In the genomic region with DNA sequence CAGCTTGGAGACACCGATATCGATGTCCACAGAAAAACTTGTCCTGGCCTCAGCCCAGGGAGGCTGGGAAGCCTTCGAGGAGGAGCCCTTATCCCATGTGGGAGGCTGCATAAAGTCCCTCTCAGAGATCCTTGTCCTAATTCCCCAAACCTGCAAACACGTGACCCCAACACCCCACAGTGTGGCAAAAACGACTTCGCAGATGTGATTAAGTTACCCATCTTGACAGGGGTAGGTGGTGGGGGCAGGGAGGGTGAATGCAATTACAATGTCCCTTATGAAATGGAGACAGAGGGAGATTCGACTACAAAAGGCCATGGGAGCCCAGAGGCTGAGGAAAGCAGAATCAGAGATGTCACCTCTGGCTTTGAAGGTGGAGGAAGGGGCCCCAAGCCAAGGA, we compare ENCODE assay signal across 28 cellular contexts. TPM values are rescaled to one million over a fixed set of nuclear protein-coding genes. Genes with fewer than 3 reads are reported as not detected.
DNase-seq lines count a peak whose midpoint lies in the region; ATAC-seq, FAIRE-seq and TF ChIP-seq lines count a peak whose summit lies in the region.
"Had no signal": no experiment of that assay in that cellular context is flagged by ENCODE, and none has a peak within 500 bp of the region (broad histone marks: within the 10 kb centered on the region; RNA-seq: fewer than 3 reads in every experiment).

No MANE protein-coding gene starts in this region.

- H3K27ac Mint-ChIP-seq in activated CD4-positive, alpha-beta memory T cell treated with anti-CD3 and anti-CD28 coated beads, Interleukin-2, amount 10 ng/mL, durations not matched to agents 7 days and 5 days = peak overlapping the region; percentile 35
- peak overlapping the region; percentile 98 for H3K27ac Mint-ChIP-seq in stimulated activated memory B cell treated with anti-CD40 and anti-IgM and Interleukin-4, amounts not matched to agents 10 μg/mL and 1 μg/mL and 100 μg/mL, for 72 hours
- H3K27ac Mint-ChIP-seq: T-helper 1 cell treated with Interleukin-12 subunit alpha and Interleukin-12 subunit beta and Interleukin-4 antibody, amounts not matched to agents 30 μg/mL and 1 μg/mL, for 36 hours had no signal

- H3K27ac ChIP-seq in HepG2 (ENCODE audit: extremely low read length, insufficient read depth, low read length) = no peak overlapping the region
- H3K27ac ChIP-seq in right lobe of liver = no peak overlapping the region
- no peak overlapping the region for H3K27ac ChIP-seq in small intestine (ENCODE audit: low read depth in 1 of 2, low read length in 1 of 2)
- H3K27ac ChIP-seq: SJCRH30 had no signal

- no peaks in the 10 kb centered on the region for H3K9me3 Mint-ChIP-seq in activated CD4-positive, alpha-beta memory T cell treated with anti-CD3 and anti-CD28 coated beads, Interleukin-2, amount 10 ng/mL, durations not matched to agents 7 days and 5 days
- no peaks in the 10 kb centered on the region for H3K9me3 Mint-ChIP-seq in stimulated activated memory B cell treated with anti-CD40 and anti-IgM and Interleukin-4, amounts not matched to agents 10 μg/mL and 1 μg/mL and 100 μg/mL, for 72 hours
- H3K9me3 Mint-ChIP-seq: activated T-cell treated with anti-CD3 and anti-CD28 coated beads, Interleukin-2, amount 50 U/mL, for 72 hours; stimulated activated naive CD8-positive, alpha-beta T cell treated with anti-CD3 and anti-CD28 coated beads, Interleukin-15, Interleukin-2, amounts not matched to agents 100 ng/mL and 50 ng/mL, for 24 hours; T-helper 1 cell treated with Interleukin-12 subunit alpha and Interleukin-12 subunit beta and Interleukin-4 antibody, amounts not matched to agents 30 μg/mL and 1 μg/mL, for 36 hours had no signal

- no peak overlapping the region for H3K9ac ChIP-seq in HepG2 (ENCODE audit: insufficient read depth, low read depth, low read length)

- peaks cover 36% of the 10 kb centered on the region for H3K36me3 Mint-ChIP-seq in activated CD4-positive, alpha-beta memory T cell treated with anti-CD3 and anti-CD28 coated beads, Interleukin-2, amount 10 ng/mL, durations not matched to agents 7 days and 5 days (ENCODE audit: low read depth)
- peaks cover 53% of the 10 kb centered on the region for H3K36me3 Mint-ChIP-seq in stimulated activated memory B cell treated with anti-CD40 and anti-IgM and Interleukin-4, amounts not matched to agents 10 μg/mL and 1 μg/mL and 100 μg/mL, for 72 hours

- H3K4me1 Mint-ChIP-seq in activated CD4-positive, alpha-beta memory T cell treated with anti-CD3 and anti-CD28 coated beads, Interleukin-2, amount 10 ng/mL, durations not matched to agents 7 days and 5 days = peaks cover 49% of the 10 kb centered on the region
- H3K4me1 Mint-ChIP-seq in stimulated activated memory B cell treated with anti-CD40 and anti-IgM and Interleukin-4, amounts not matched to agents 10 μg/mL and 1 μg/mL and 100 μg/mL, for 72 hours = peaks cover 78% of the 10 kb centered on the region

- TF ChIP-seq POLR2A in HepG2 (IDR thresholded peaks at IDR 0.05; ENCODE audit: insufficient read depth in 1 of 2, low read depth in 2 of 2, low read length in 2 of 2) = no peak
- TF ChIP-seq POLR2A in right lobe of liver (IDR thresholded peaks at IDR 0.05) = no peak

- no peak for TF ChIP-seq CTCF in HepG2 (CRISPR knock-in tag; IDR thresholded peaks at IDR 0.05)
- no peak for TF ChIP-seq CTCF in right lobe of liver (IDR thresholded peaks at IDR 0.05)

- H3K79me2 ChIP-seq in HepG2 (ENCODE audit: insufficient read depth, low read length) = no peaks in the 10 kb centered on the region

- H3K27me3 Mint-ChIP-seq in activated CD4-positive, alpha-beta memory T cell treated with anti-CD3 and anti-CD28 coated beads, Interleukin-2, amount 10 ng/mL, durations not matched to agents 7 days and 5 days = no peaks in the 10 kb centered on the region
- no peaks in the 10 kb centered on the region for H3K27me3 Mint-ChIP-seq in stimulated activated memory B cell treated with anti-CD40 and anti-IgM and Interleukin-4, amounts not matched to agents 10 μg/mL and 1 μg/mL and 100 μg/mL, for 72 hours
- H3K27me3 Mint-ChIP-seq: stimulated activated naive CD8-positive, alpha-beta T cell treated with anti-CD3 and anti-CD28 coated beads, Interleukin-15, Interleukin-2, amounts not matched to agents 100 ng/mL and 50 ng/mL, for 24 hours had no signal

- no peak overlapping the region for H2AFZ ChIP-seq in HepG2 (ENCODE audit: low read length)

- no peak for DNase-seq in HepG2 (ENCODE audit: low spot score)
- DNase-seq in right lobe of liver = no peak
- no peak for DNase-seq in activated CD4-positive, alpha-beta memory T cell treated with anti-CD3 and anti-CD28 coated beads, Interleukin-2, amount 10 ng/mL, durations not matched to agents 7 days and 5 days
- DNase-seq in small intestine = no peak
- no peak for DNase-seq in NCI-H146 (lab: John Stamatoyannopoulos, UW)
- DNase-seq: activated T-cell treated with anti-CD3 and anti-CD28 coated beads, Interleukin-2, amount 50 U/mL, for 72 hours; DMS53; effector memory CD4-positive, alpha-beta T cell; foreskin melanocyte; GF-D8; IMR-90; mesenchymal stem cell; NCI-H1417; NCI-H2107; SJCRH30; spleen; stimulated activated CD4-positive, alpha-beta T cell treated with anti-CD3 and anti-CD28 coated beads, Interleukin-4, amount 100 ng/mL, for 1 hour had no signal

- WGBS in HepG2 (ENCODE audit: low lambda C conversion rate) = 90% methylated on average over 7 of the region's 7 CpGs
- 66% methylated on average over 3 of the region's 7 CpGs for WGBS in right lobe of liver (ENCODE audit: insufficient coverage, low coverage, low lambda C conversion rate, missing lambda C conversion rate)
- WGBS in small intestine, 3 donors = 76 to 91% (median 86%) methylated on average over 7 of the region's 7 CpGs

- H3K36me3 ChIP-seq in HepG2 (replicated peaks in 1 of 2; ENCODE audit: control insufficient read depth in 1 of 2, insufficient read depth in 2 of 2, low read length in 2 of 2) (peaks cover 17 to 34% of the 10 kb centered on the region in 2 experiments), right lobe of liver (peaks cover 10 to 33% (median 14%) of the 10 kb centered on the region in 4 donors), small intestine (ENCODE audit: control insufficient read depth in 2 of 2, insufficient read depth in 2 of 2, low read length in 2 of 2) (peaks cover 14 to 18% of the 10 kb centered on the region in 2 donors)
- H3K36me3 ChIP-seq: SJCRH30 had no signal

- POLR2A ChIA-PET in HepG2 (lab: Yijun Ruan, JAX) = interaction anchor here (1.0 kb wide), 1 partner anchor 8 kb away, joined by 3 read pairs; no protein-coding TSS in a partner anchor
- POLR2A ChIA-PET in activated CD4-positive, alpha-beta memory T cell treated with anti-CD3 and anti-CD28 coated beads, Interleukin-2, amount 10 ng/mL, durations not matched to agents 7 days and 5 days (lab: Charles Lee) = interaction anchor here (3.1 kb wide), 1 partner anchor 50 kb away, joined by 20 read pairs; the partner anchor contains the start of gene WDR82

- H3K9me3 ChIP-seq in HepG2 (ENCODE audit: low read length) = no peaks in the 10 kb centered on the region
- H3K9me3 ChIP-seq in right lobe of liver = no peaks in the 10 kb centered on the region
- H3K9me3 ChIP-seq in small intestine (ENCODE audit: control insufficient read depth, low read depth) = no peaks in the 10 kb centered on the region
- H3K9me3 ChIP-seq: HAP-1, SJCRH30, spleen, tibial nerve had no signal

- H3K4me1 ChIP-seq in HepG2 (ENCODE audit: insufficient read depth, low read length) (peaks cover 13% of the 10 kb centered on the region), right lobe of liver (peaks cover 0 to 14% (median 2%) of the 10 kb centered on the region in 4 donors), small intestine (ENCODE audit: control insufficient read depth in 2 of 2, insufficient read depth in 1 of 2, low read depth in 1 of 2, low read length in 1 of 2) (no peaks in the 10 kb centered on the region)
- H3K4me1 ChIP-seq: HAP-1 had no signal

- FAIRE-seq in HepG2 (lab: Jason Lieb, UNC) (no peak), small intestine (lab: Jason Lieb, UNC) (no peak)

- no peak overlapping the region for H3K4me3 Mint-ChIP-seq in activated CD4-positive, alpha-beta memory T cell treated with anti-CD3 and anti-CD28 coated beads, Interleukin-2, amount 10 ng/mL, durations not matched to agents 7 days and 5 days
- H3K4me3 Mint-ChIP-seq in stimulated activated memory B cell treated with anti-CD40 and anti-IgM and Interleukin-4, amounts not matched to agents 10 μg/mL and 1 μg/mL and 100 μg/mL, for 72 hours = no peak overlapping the region
- H3K4me3 Mint-ChIP-seq: activated T-cell treated with anti-CD3 and anti-CD28 coated beads, Interleukin-2, amount 50 U/mL, for 72 hours; stimulated activated naive CD8-positive, alpha-beta T cell treated with anti-CD3 and anti-CD28 coated beads, Interleukin-15, Interleukin-2, amounts not matched to agents 100 ng/mL and 50 ng/mL, for 24 hours; T-helper 1 cell treated with Interleukin-12 subunit alpha and Interleukin-12 subunit beta and Interleukin-4 antibody, amounts not matched to agents 30 μg/mL and 1 μg/mL, for 36 hours had no signal

- no peak overlapping the region for H3K4me2 ChIP-seq in HepG2 (ENCODE audit: low read depth, low read length)

- ATAC-seq in HepG2 (no peak), right lobe of liver (no peak)
- ATAC-seq in stimulated activated memory B cell treated with anti-CD40 and anti-IgM and Interleukin-4, amounts not matched to agents 10 μg/mL and 1 μg/mL and 100 μg/mL, for 72 hours = no peak
- ATAC-seq: activated T-cell treated with anti-CD3 and anti-CD28 coated beads, Interleukin-2, amount 50 U/mL, for 72 hours; esophagus mucosa; Panc1 had no signal

- TF ChIP-seq EP300 in HepG2 (IDR thresholded peaks at IDR 0.05; ENCODE audit: low read depth in 2 of 2, low read length in 2 of 2) = no peak
- no peak for TF ChIP-seq EP300 in HepG2 (CRISPR knock-in tag; IDR thresholded peaks at IDR 0.05; ENCODE audit: borderline replicate concordance)

- in situ Hi-C loops in HepG2 (cut with HindIII; ENCODE audit: extremely low pct_ligation_motif_present, low pct_unique_long_range_greater_than_20kb) = no loop called here

- no TSS peak for BruUV-seq in HepG2 (replicated peaks; lab: Mats Ljungman, UMichigan)

- CTCF ChIA-PET in HepG2 (lab: Yijun Ruan, JAX; ENCODE audit: low intra/inter-chr PET ratio, low total read pairs) = no interaction called here
- CTCF ChIA-PET in activated CD4-positive, alpha-beta memory T cell treated with anti-CD3 and anti-CD28 coated beads, Interleukin-2, amount 10 ng/mL, durations not matched to agents 7 days and 5 days (lab: Charles Lee) = interaction anchor here (1.9 to 3.9 kb wide), 2 partner anchors 11 to 112 kb away, joined by 4 to 19 read pairs; no protein-coding TSS in a partner anchor

- intact Hi-C loops in HepG2 (cut with micrococcal nuclease; ENCODE audit: unreplicated experiment) = no loop called here
- intact Hi-C loops in right lobe of liver (cut with DNase I) = loop anchor here in 1 of 2 donors (5.0 kb wide), 1 partner anchor 105 kb away; no protein-coding TSS in a partner anchor

- H3K4me3 ChIP-seq in HepG2 (replicated peaks in 1 of 3; ENCODE audit: insufficient read depth in 1 of 3, low read depth in 2 of 3, low read length in 3 of 3) (no peak overlapping the region), right lobe of liver (no peak overlapping the region), small intestine (ENCODE audit: low read depth in 1 of 2, low read length in 2 of 2) (no peak overlapping the region)
- H3K4me3 ChIP-seq: HAP-1, SJCRH30, spleen, tibial nerve had no signal

- peaks cover 14% of the 10 kb centered on the region for H4K20me1 ChIP-seq in HepG2 (ENCODE audit: insufficient read depth, low read length)

- H3K27me3 ChIP-seq in HepG2 (ENCODE audit: control insufficient read depth in 1 of 2, insufficient read depth in 2 of 2, low read length in 2 of 2) (peaks cover 1 to 11% of the 10 kb centered on the region in 2 experiments; a peak in 3 of 5 replicates), right lobe of liver (no peaks in the 10 kb centered on the region), small intestine (ENCODE audit: control insufficient read depth in 2 of 2, insufficient read depth in 2 of 2, low read length in 2 of 2) (no peaks in the 10 kb centered on the region)
- H3K27me3 ChIP-seq: SJCRH30, spleen, tibial nerve had no signal

- TF ChIP-seq RAD21 in HepG2 (CRISPR knock-in tag; IDR thresholded peaks at IDR 0.05) = no peak

RNA-seq across cellular contexts. Expression of gene TLR9, which starts 2.3 kb away (rescaled TPM):
- total RNA-seq in HepG2 (2016; rRNA removed; fragmentation: Illumina TruSeq; extraction: Trizol) = not detected in 2 replicates
- total RNA-seq in HepG2 (2016; cell fraction: cytosol; rRNA removed; fragmentation: Illumina TruSeq; extraction: Trizol; ENCODE audit: low read depth) = not detected in 2 replicates
- not detected in 2 replicates for total RNA-seq in HepG2 (2016; cell fraction: insoluble cytoplasmic fraction; rRNA removed; fragmentation: Illumina TruSeq; extraction: Trizol)
- total RNA-seq in HepG2 (2016; cell fraction: membrane; rRNA removed; fragmentation: Illumina TruSeq; extraction: Trizol) = not detected in 2 replicates
- not detected in 2 replicates for total RNA-seq in HepG2 (2016; cell fraction: nucleus; rRNA removed; fragmentation: Illumina TruSeq; extraction: Trizol)
- 0.08 TPM in 1 of 2 replicates, not detected in the other for polyA plus RNA-seq in HepG2 (2011; rRNA removed)
- polyA plus RNA-seq in HepG2 (2011; cell fraction: cytosol; rRNA removed) = 0.01 TPM in 2 replicates
- 0.88 and 0.95 TPM in 2 replicates for polyA plus RNA-seq in HepG2 (2011; cell fraction: nucleus; rRNA removed)
- 0.31 TPM in 1 of 2 replicates, not detected in the other for polyA plus RNA-seq in HepG2 (2012)
- not detected in 2 replicates for polyA plus RNA-seq in HepG2 (2016; cell fraction: cytosol; fragmentation: Illumina TruSeq; extraction: Trizol; ENCODE audit: low read depth)
- not detected in 2 replicates for polyA plus RNA-seq in HepG2 (2016; cell fraction: insoluble cytoplasmic fraction; fragmentation: Illumina TruSeq; extraction: Trizol; ENCODE audit: low read depth)
- not detected in 2 replicates for polyA plus RNA-seq in HepG2 (2016; cell fraction: membrane; fragmentation: Illumina TruSeq; extraction: Trizol; ENCODE audit: low read depth)
- not detected in 2 replicates for polyA plus RNA-seq in HepG2 (2016; cell fraction: nucleus; fragmentation: Illumina TruSeq; extraction: Trizol; ENCODE audit: insufficient read depth, low read depth)
- 0.14 TPM in 1 of 2 replicates, not detected in the other for polyA minus RNA-seq in HepG2 (2011; rRNA and poly(A)+ RNA removed; ENCODE audit: low replicate concordance)
- polyA minus RNA-seq in HepG2 (2011; cell fraction: cytosol; rRNA and poly(A)+ RNA removed) = not detected in 2 replicates
- 0.25 and 0.26 TPM in 2 replicates for polyA minus RNA-seq in HepG2 (2011; cell fraction: nucleus; rRNA and poly(A)+ RNA removed)
- total RNA-seq in right lobe of liver = under 1 TPM in 4 of 6 experiments, not detected in 2; 0.12 to 0.59 (median 0.24) TPM
- under 1 TPM; 0.55 to 0.83 TPM for total RNA-seq in activated CD4-positive, alpha-beta memory T cell treated with anti-CD3 and anti-CD28 coated beads, Interleukin-2, amount 10 ng/mL, durations not matched to agents 7 days and 5 days
- polyA plus RNA-seq in small intestine = under 1 TPM in 1 of 3 donors, not detected in 2; 0.12 TPM
- total RNA-seq: IMR-90, MCF 10A, NCI-H460, osteoblast, renal cortical epithelial cell, SJCRH30 had no signal
- polyA plus RNA-seq: IMR-90 had no signal

RNA-seq across cellular contexts. Expression of gene TWF2, which starts 11.2 kb away (rescaled TPM):
- total RNA-seq in HepG2 (2016; rRNA removed; fragmentation: Illumina TruSeq; extraction: Trizol) = 45.5 and 49.1 TPM in 2 replicates
- 9.3 and 10.4 TPM in 2 replicates for total RNA-seq in HepG2 (2016; cell fraction: cytosol; rRNA removed; fragmentation: Illumina TruSeq; extraction: Trizol; ENCODE audit: low read depth)
- total RNA-seq in HepG2 (2016; cell fraction: insoluble cytoplasmic fraction; rRNA removed; fragmentation: Illumina TruSeq; extraction: Trizol) = 46.7 and 47.5 TPM in 2 replicates
- total RNA-seq in HepG2 (2016; cell fraction: membrane; rRNA removed; fragmentation: Illumina TruSeq; extraction: Trizol) = 18.1 and 19.8 TPM in 2 replicates
- 19.0 and 20.5 TPM in 2 replicates for total RNA-seq in HepG2 (2016; cell fraction: nucleus; rRNA removed; fragmentation: Illumina TruSeq; extraction: Trizol)
- polyA plus RNA-seq in HepG2 (2011; rRNA removed) = 108 and 123 TPM in 2 replicates
- 139 and 201 TPM in 2 replicates for polyA plus RNA-seq in HepG2 (2011; cell fraction: cytosol; rRNA removed)
- 105 and 112 TPM in 2 replicates for polyA plus RNA-seq in HepG2 (2011; cell fraction: nucleus; rRNA removed)
- 63.2 and 85.2 TPM in 2 replicates for polyA plus RNA-seq in HepG2 (2012)
- 10.6 and 11.3 TPM in 2 replicates for polyA plus RNA-seq in HepG2 (2016; cell fraction: cytosol; fragmentation: Illumina TruSeq; extraction: Trizol; ENCODE audit: low read depth)
- 55.3 and 58.3 TPM in 2 replicates for polyA plus RNA-seq in HepG2 (2016; cell fraction: insoluble cytoplasmic fraction; fragmentation: Illumina TruSeq; extraction: Trizol; ENCODE audit: low read depth)
- polyA plus RNA-seq in HepG2 (2016; cell fraction: membrane; fragmentation: Illumina TruSeq; extraction: Trizol; ENCODE audit: low read depth) = 16.1 and 16.9 TPM in 2 replicates
- 37.2 and 39.4 TPM in 2 replicates for polyA plus RNA-seq in HepG2 (2016; cell fraction: nucleus; fragmentation: Illumina TruSeq; extraction: Trizol; ENCODE audit: insufficient read depth, low read depth)
- polyA minus RNA-seq in HepG2 (2011; rRNA and poly(A)+ RNA removed; ENCODE audit: low replicate concordance) = 46.6 and 135 TPM in 2 replicates
- polyA minus RNA-seq in HepG2 (2011; cell fraction: cytosol; rRNA and poly(A)+ RNA removed) = 84.6 and 87.5 TPM in 2 replicates
- polyA minus RNA-seq in HepG2 (2011; cell fraction: nucleus; rRNA and poly(A)+ RNA removed) = 18.5 and 25.0 TPM in 2 replicates
- total RNA-seq in right lobe of liver = 10 to 100 TPM; 12.9 to 34.4 (median 23.7) TPM
- 100 to 1,000 TPM; 118 to 119 TPM for total RNA-seq in activated CD4-positive, alpha-beta memory T cell treated with anti-CD3 and anti-CD28 coated beads, Interleukin-2, amount 10 ng/mL, durations not matched to agents 7 days and 5 days
- 10 to 100 TPM; 47.6 to 54.1 (median 53.8) TPM for polyA plus RNA-seq in small intestine

RNA-seq across cellular contexts. Expression of gene PPM1M, which starts 17.8 kb away (rescaled TPM):
- total RNA-seq in HepG2 (2016; rRNA removed; fragmentation: Illumina TruSeq; extraction: Trizol) = 1.5 and 2.5 TPM in 2 replicates
- 0.91 and 1.1 TPM in 2 replicates for total RNA-seq in HepG2 (2016; cell fraction: cytosol; rRNA removed; fragmentation: Illumina TruSeq; extraction: Trizol; ENCODE audit: low read depth)
- total RNA-seq in HepG2 (2016; cell fraction: insoluble cytoplasmic fraction; rRNA removed; fragmentation: Illumina TruSeq; extraction: Trizol) = 2.2 and 2.4 TPM in 2 replicates
- 2.7 and 3.5 TPM in 2 replicates for total RNA-seq in HepG2 (2016; cell fraction: membrane; rRNA removed; fragmentation: Illumina TruSeq; extraction: Trizol)
- total RNA-seq in HepG2 (2016; cell fraction: nucleus; rRNA removed; fragmentation: Illumina TruSeq; extraction: Trizol) = 2.0 and 2.1 TPM in 2 replicates
- polyA plus RNA-seq in HepG2 (2011; rRNA removed) = 5.9 and 6.9 TPM in 2 replicates
- polyA plus RNA-seq in HepG2 (2011; cell fraction: cytosol; rRNA removed) = 4.4 and 5.2 TPM in 2 replicates
- 20.6 and 21.3 TPM in 2 replicates for polyA plus RNA-seq in HepG2 (2011; cell fraction: nucleus; rRNA removed)
- 4.0 and 4.5 TPM in 2 replicates for polyA plus RNA-seq in HepG2 (2012)
- 0.99 and 1.1 TPM in 2 replicates for polyA plus RNA-seq in HepG2 (2016; cell fraction: cytosol; fragmentation: Illumina TruSeq; extraction: Trizol; ENCODE audit: low read depth)
- 2.0 and 2.3 TPM in 2 replicates for polyA plus RNA-seq in HepG2 (2016; cell fraction: insoluble cytoplasmic fraction; fragmentation: Illumina TruSeq; extraction: Trizol; ENCODE audit: low read depth)
- 2.3 and 2.5 TPM in 2 replicates for polyA plus RNA-seq in HepG2 (2016; cell fraction: membrane; fragmentation: Illumina TruSeq; extraction: Trizol; ENCODE audit: low read depth)
- polyA plus RNA-seq in HepG2 (2016; cell fraction: nucleus; fragmentation: Illumina TruSeq; extraction: Trizol; ENCODE audit: insufficient read depth, low read depth) = 3.6 and 4.3 TPM in 2 replicates
- 8.9 and 14.9 TPM in 2 replicates for polyA minus RNA-seq in HepG2 (2011; rRNA and poly(A)+ RNA removed; ENCODE audit: low replicate concordance)
- 1.5 and 1.9 TPM in 2 replicates for polyA minus RNA-seq in HepG2 (2011; cell fraction: cytosol; rRNA and poly(A)+ RNA removed)
- polyA minus RNA-seq in HepG2 (2011; cell fraction: nucleus; rRNA and poly(A)+ RNA removed) = 2.7 and 3.7 TPM in 2 replicates
- total RNA-seq in right lobe of liver = 1 to 10 TPM; 2.8 to 7.1 (median 4.5) TPM
- 100 to 1,000 TPM; 123 to 124 TPM for total RNA-seq in activated CD4-positive, alpha-beta memory T cell treated with anti-CD3 and anti-CD28 coated beads, Interleukin-2, amount 10 ng/mL, durations not matched to agents 7 days and 5 days
- 1 to 10 TPM; 1.8 to 9.3 (median 8.4) TPM for polyA plus RNA-seq in small intestine

RNA-seq across cellular contexts. Expression of gene ALAS1, which starts 29.8 kb away (rescaled TPM):
- total RNA-seq in HepG2 (2016; rRNA removed; fragmentation: Illumina TruSeq; extraction: Trizol) (36.0 and 40.2 TPM in 2 replicates), right lobe of liver (100 to 1,000 TPM in 4 of 6 experiments, 10 to 100 TPM in 2; 73.4 to 783 (median 147) TPM)
- 9.6 and 11.6 TPM in 2 replicates for total RNA-seq in HepG2 (2016; cell fraction: cytosol; rRNA removed; fragmentation: Illumina TruSeq; extraction: Trizol; ENCODE audit: low read depth)
- 33.6 and 35.3 TPM in 2 replicates for total RNA-seq in HepG2 (2016; cell fraction: insoluble cytoplasmic fraction; rRNA removed; fragmentation: Illumina TruSeq; extraction: Trizol)
- total RNA-seq in HepG2 (2016; cell fraction: membrane; rRNA removed; fragmentation: Illumina TruSeq; extraction: Trizol) = 14.0 and 14.5 TPM in 2 replicates
- 16.9 and 18.1 TPM in 2 replicates for total RNA-seq in HepG2 (2016; cell fraction: nucleus; rRNA removed; fragmentation: Illumina TruSeq; extraction: Trizol)
- polyA plus RNA-seq in HepG2 (2011; rRNA removed) (39.0 and 43.2 TPM in 2 replicates), small intestine (10 to 100 TPM; 40.9 to 99.7 (median 85.0) TPM)
- polyA plus RNA-seq in HepG2 (2011; cell fraction: cytosol; rRNA removed) = 41.2 and 50.6 TPM in 2 replicates
- polyA plus RNA-seq in HepG2 (2011; cell fraction: nucleus; rRNA removed) = 30.0 and 30.9 TPM in 2 replicates
- 19.8 and 27.7 TPM in 2 replicates for polyA plus RNA-seq in HepG2 (2012)
- polyA plus RNA-seq in HepG2 (2016; cell fraction: cytosol; fragmentation: Illumina TruSeq; extraction: Trizol; ENCODE audit: low read depth) = 3.9 and 4.3 TPM in 2 replicates
- 27.6 and 42.4 TPM in 2 replicates for polyA plus RNA-seq in HepG2 (2016; cell fraction: insoluble cytoplasmic fraction; fragmentation: Illumina TruSeq; extraction: Trizol; ENCODE audit: low read depth)
- polyA plus RNA-seq in HepG2 (2016; cell fraction: membrane; fragmentation: Illumina TruSeq; extraction: Trizol; ENCODE audit: low read depth) = 6.8 and 7.1 TPM in 2 replicates
- polyA plus RNA-seq in HepG2 (2016; cell fraction: nucleus; fragmentation: Illumina TruSeq; extraction: Trizol; ENCODE audit: insufficient read depth, low read depth) = 26.7 and 30.3 TPM in 2 replicates
- 49.6 and 54.7 TPM in 2 replicates for polyA minus RNA-seq in HepG2 (2011; rRNA and poly(A)+ RNA removed; ENCODE audit: low replicate concordance)
- 23.9 and 26.4 TPM in 2 replicates for polyA minus RNA-seq in HepG2 (2011; cell fraction: cytosol; rRNA and poly(A)+ RNA removed)
- 17.3 and 19.0 TPM in 2 replicates for polyA minus RNA-seq in HepG2 (2011; cell fraction: nucleus; rRNA and poly(A)+ RNA removed)
- 10 to 100 TPM; 62.1 to 62.6 TPM for total RNA-seq in activated CD4-positive, alpha-beta memory T cell treated with anti-CD3 and anti-CD28 coated beads, Interleukin-2, amount 10 ng/mL, durations not matched to agents 7 days and 5 days

RNA-seq across cellular contexts. Expression of gene WDR82, which starts 50.7 kb away (rescaled TPM):
- total RNA-seq in HepG2 (2016; rRNA removed; fragmentation: Illumina TruSeq; extraction: Trizol) = 59.5 and 62.0 TPM in 2 replicates
- 6.3 and 6.7 TPM in 2 replicates for total RNA-seq in HepG2 (2016; cell fraction: cytosol; rRNA removed; fragmentation: Illumina TruSeq; extraction: Trizol; ENCODE audit: low read depth)
- 58.9 and 60.5 TPM in 2 replicates for total RNA-seq in HepG2 (2016; cell fraction: insoluble cytoplasmic fraction; rRNA removed; fragmentation: Illumina TruSeq; extraction: Trizol)
- 27.7 and 28.8 TPM in 2 replicates for total RNA-seq in HepG2 (2016; cell fraction: membrane; rRNA removed; fragmentation: Illumina TruSeq; extraction: Trizol)
- 32.4 and 32.6 TPM in 2 replicates for total RNA-seq in HepG2 (2016; cell fraction: nucleus; rRNA removed; fragmentation: Illumina TruSeq; extraction: Trizol)
- 39.1 and 41.9 TPM in 2 replicates for polyA plus RNA-seq in HepG2 (2011; rRNA removed)
- 23.5 and 37.7 TPM in 2 replicates for polyA plus RNA-seq in HepG2 (2011; cell fraction: cytosol; rRNA removed)
- 10.7 and 14.5 TPM in 2 replicates for polyA plus RNA-seq in HepG2 (2011; cell fraction: nucleus; rRNA removed)
- 48.3 and 52.2 TPM in 2 replicates for polyA plus RNA-seq in HepG2 (2012)
- polyA plus RNA-seq in HepG2 (2016; cell fraction: cytosol; fragmentation: Illumina TruSeq; extraction: Trizol; ENCODE audit: low read depth) = 3.6 and 4.2 TPM in 2 replicates
- polyA plus RNA-seq in HepG2 (2016; cell fraction: insoluble cytoplasmic fraction; fragmentation: Illumina TruSeq; extraction: Trizol; ENCODE audit: low read depth) = 60.6 and 66.1 TPM in 2 replicates
- 13.9 and 15.0 TPM in 2 replicates for polyA plus RNA-seq in HepG2 (2016; cell fraction: membrane; fragmentation: Illumina TruSeq; extraction: Trizol; ENCODE audit: low read depth)
- polyA plus RNA-seq in HepG2 (2016; cell fraction: nucleus; fragmentation: Illumina TruSeq; extraction: Trizol; ENCODE audit: insufficient read depth, low read depth) = 38.8 and 40.8 TPM in 2 replicates
- polyA minus RNA-seq in HepG2 (2011; rRNA and poly(A)+ RNA removed; ENCODE audit: low replicate concordance) = 52.7 and 77.7 TPM in 2 replicates
- 29.3 and 33.9 TPM in 2 replicates for polyA minus RNA-seq in HepG2 (2011; cell fraction: cytosol; rRNA and poly(A)+ RNA removed)
- polyA minus RNA-seq in HepG2 (2011; cell fraction: nucleus; rRNA and poly(A)+ RNA removed) = 28.7 and 33.2 TPM in 2 replicates
- total RNA-seq in right lobe of liver = 10 to 100 TPM; 14.1 to 25.2 (median 20.7) TPM
- 100 to 1,000 TPM; 131 TPM for total RNA-seq in activated CD4-positive, alpha-beta memory T cell treated with anti-CD3 and anti-CD28 coated beads, Interleukin-2, amount 10 ng/mL, durations not matched to agents 7 days and 5 days
- polyA plus RNA-seq in small intestine = 10 to 100 TPM; 25.9 to 43.8 (median 28.4) TPM

Comparison
In these comparisons a context has a peak if more than half of its experiments do, and no peak if none do; other contexts are left out.
1. RNA of gene PPM1M, which starts 17.8 kb away (total RNA-seq): 123 to 124 TPM in activated CD4-positive, alpha-beta memory T cell treated with anti-CD3 and anti-CD28 coated beads, Interleukin-2, amount 10 ng/mL, durations not matched to agents 7 days and 5 days; 2.8 to 7.1 TPM in right lobe of liver and 0.91 to 3.5 TPM in HepG2; every median in the first group is over 10 times any median in the second.